ENCODE assay signal across 6 cellular contexts in the genomic region with DNA sequence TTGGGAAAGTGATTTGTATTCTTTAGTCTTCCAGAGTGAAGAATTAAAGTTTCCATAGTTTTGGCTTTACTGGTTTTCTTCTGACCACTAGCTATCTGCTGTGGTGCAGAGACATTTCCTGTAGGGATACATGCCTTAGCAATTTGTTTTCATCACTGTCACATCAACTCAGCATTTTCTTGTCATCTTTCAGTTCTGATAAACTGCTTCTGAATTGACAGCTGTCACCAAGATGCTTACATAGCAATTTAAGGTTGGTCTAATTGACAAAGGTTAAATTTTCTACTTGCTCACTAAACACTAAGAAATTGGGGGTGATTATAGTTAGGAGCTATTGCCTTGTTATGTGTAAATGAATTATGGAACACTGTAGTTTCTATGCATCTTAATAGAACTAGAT.
"Had no signal": no experiment of that assay in that cellular context is flagged by ENCODE, and none has a peak within 500 bp of the region (broad histone marks: within the 10 kb centered on the region; RNA-seq: fewer than 3 reads in every experiment).

No MANE protein-coding gene starts in this region.

- H3K27ac Mint-ChIP-seq: GM23338, H9, IgD-negative memory B cell had no signal

- H3K4me1 Mint-ChIP-seq: GM23338, H9, IgD-negative memory B cell had no signal

- H2AFZ ChIP-seq: GM23338 had no signal

- H3K27me3 Mint-ChIP-seq: IgD-negative memory B cell had no signal

- H3K9me3 Mint-ChIP-seq: GM23338, IgD-negative memory B cell had no signal

- H3K4me3 ChIP-seq: GM23338 had no signal

- H3K9ac ChIP-seq: KMS-11 had no signal

- H3K4me3 Mint-ChIP-seq: GM23338, H9, IgD-negative memory B cell had no signal

- H3K4me2 ChIP-seq: GM23338, KMS-11 had no signal

- H3K36me3 Mint-ChIP-seq: IgD-negative memory B cell had no signal

- ATAC-seq: GM23338 had no signal

- DNase-seq: H9, HCEC 1CT, KBM-7 had no signal

- H3K27ac ChIP-seq: KMS-11 had no signal
